In genomic region chr11:133096981-133097380, GRCh38 we compare ENCODE assay signal across 28 cellular contexts.
"Had no signal": no experiment of that assay in that cellular context is flagged by ENCODE, and none has a peak within 500 bp of the region (broad histone marks: within the 10 kb centered on the region; RNA-seq: fewer than 3 reads in every experiment).

No MANE protein-coding gene starts in this region.

- H3K4me1 ChIP-seq: neural progenitor cell, parathyroid adenoma, psoas muscle, spleen, suprapubic skin, testis, tibial artery, transverse colon, vagina had no signal

- H3K27ac ChIP-seq: neural progenitor cell, ovary, parathyroid adenoma, psoas muscle, skin epidermis, spleen, suprapubic skin, testis, tibial artery, transverse colon, vagina had no signal

- H3K9me3 ChIP-seq: ovary, psoas muscle, suprapubic skin, testis, transverse colon, vagina had no signal

- H3K79me2 ChIP-seq: parathyroid adenoma had no signal

- H2AFZ ChIP-seq: neural progenitor cell, parathyroid adenoma had no signal

- FAIRE-seq: urothelium cell line had no signal

- H3K27me3 ChIP-seq: neural progenitor cell, ovary, testis, tibial artery, transverse colon, vagina had no signal

- H3K4me2 ChIP-seq: neural progenitor cell, smooth muscle cell had no signal

- H3K9ac ChIP-seq: neural progenitor cell, parathyroid adenoma had no signal

- H3K4me3 ChIP-seq: neural progenitor cell, ovary, psoas muscle, skin epidermis, smooth muscle cell, spleen, suprapubic skin, testis, tibial artery, transverse colon, vagina had no signal

- DNase-seq: natural killer cell; occipital lobe; ovary; posterior cingulate gyrus; psoas muscle; right cardiac atrium; spleen; stimulated activated CD4-positive, alpha-beta T cell treated with anti-CD3 and anti-CD28 coated beads, Interleukin-12 subunit alpha, Interleukin-12 subunit beta, amount 100 ng/mL, for 4 hours; stimulated activated CD4-positive, alpha-beta T cell treated with anti-CD3 and anti-CD28 coated beads, Interleukin-1b, Interleukin-23, amount 100 ng/mL, for 48 hours; stimulated activated CD4-positive, alpha-beta T cell treated with anti-CD3 and anti-CD28 coated beads, Interleukin-4, amount 100 ng/mL, for 1 hour; stimulated activated CD4-positive, alpha-beta T cell treated with anti-CD3 and anti-CD28 coated beads, Interleukin-4, amount 100 ng/mL, for 4 hours; stimulated activated CD8-positive, alpha-beta memory T cell treated with anti-CD3 and anti-CD28 coated beads, Interleukin-4, amount 100 ng/mL, for 48 hours; stimulated activated naive CD4-positive, alpha-beta T cell; stimulated activated naive CD8-positive, alpha-beta T cell treated with anti-CD3 and anti-CD28 coated beads, Interleukin-15, amount 100 ng/mL, for 72 hours; stimulated activated naive CD8-positive, alpha-beta T cell treated with anti-CD3 and anti-CD28 coated beads, Interleukin-15, Interleukin-2, amounts not matched to agents 100 U/mL and 50 U/mL, for 24 hours; substantia nigra; testis; tibial artery; transverse colon had no signal

- H3K36me3 ChIP-seq: neural progenitor cell, ovary, spleen, suprapubic skin, tibial artery, transverse colon, vagina had no signal

- ATAC-seq: natural killer cell; psoas muscle; right cardiac atrium; sciatic nerve; stimulated activated memory B cell treated with anti-CD40 and anti-IgM and Interleukin-4, amounts not matched to agents 10 μg/mL and 1 μg/mL and 100 μg/mL, for 72 hours; stimulated activated naive CD8-positive, alpha-beta T cell treated with anti-CD3 and anti-CD28 coated beads, Interleukin-15, amount 100 ng/mL, for 72 hours; stimulated activated naive CD8-positive, alpha-beta T cell treated with anti-CD3 and anti-CD28 coated beads, Interleukin-15, Interleukin-2, amounts not matched to agents 100 U/mL and 50 U/mL, for 24 hours had no signal
